Comparison of ENCODE assay signal across 2 cellular contexts in the genomic region with DNA sequence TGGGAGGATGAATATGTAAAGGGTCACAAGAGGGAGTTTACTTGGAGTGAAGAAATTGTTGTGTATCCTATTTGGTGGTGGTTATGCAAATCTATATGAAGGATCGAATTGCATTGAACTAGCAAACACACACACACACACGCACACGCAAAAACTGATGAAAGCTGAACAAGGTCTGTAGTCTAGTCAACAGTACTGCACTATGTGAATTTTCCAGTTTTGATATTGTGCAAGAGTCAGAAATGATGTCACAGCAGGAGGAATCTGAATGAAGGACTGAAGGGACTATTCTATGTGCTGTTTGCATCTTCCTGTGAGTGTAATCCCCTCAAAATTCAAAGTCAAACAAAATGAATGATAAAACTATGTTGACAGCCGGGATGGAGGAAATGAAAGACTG.
TF ChIP-seq lines count a peak whose summit lies in the region.

No MANE protein-coding gene starts in this region.

TF ChIP-seq in HEK293, 187 proteins besides CTCF, POLR2A, EP300 and RAD21 (continued from another document):
- TF ChIP-seq, protein P1, sequence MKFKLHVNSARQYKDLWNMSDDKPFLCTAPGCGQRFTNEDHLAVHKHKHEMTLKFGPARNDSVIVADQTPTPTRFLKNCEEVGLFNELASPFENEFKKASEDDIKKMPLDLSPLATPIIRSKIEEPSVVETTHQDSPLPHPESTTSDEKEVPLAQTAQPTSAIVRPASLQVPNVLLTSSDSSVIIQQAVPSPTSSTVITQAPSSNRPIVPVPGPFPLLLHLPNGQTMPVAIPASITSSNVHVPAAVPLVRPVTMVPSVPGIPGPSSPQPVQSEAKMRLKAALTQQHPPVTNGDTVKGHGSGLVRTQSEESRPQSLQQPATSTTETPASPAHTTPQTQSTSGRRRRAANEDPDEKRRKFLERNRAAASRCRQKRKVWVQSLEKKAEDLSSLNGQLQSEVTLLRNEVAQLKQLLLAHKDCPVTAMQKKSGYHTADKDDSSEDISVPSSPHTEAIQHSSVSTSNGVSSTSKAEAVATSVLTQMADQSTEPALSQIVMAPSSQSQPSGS (tag by site-specific recombination; IDR thresholded peaks at IDR 0.05; ENCODE audit: low read depth), result 0 out of 2 replicates have a peak, but pooled peaks have one; percentile 5
- TF ChIP-seq ZBTB20 (tag by site-specific recombination; IDR thresholded peaks at IDR 0.05), result peak; percentile 79

TF ChIP-seq in GM23338, 12 proteins besides CTCF, POLR2A, EP300 and RAD21 (continued from another document):
- TF ChIP-seq, protein P2, sequence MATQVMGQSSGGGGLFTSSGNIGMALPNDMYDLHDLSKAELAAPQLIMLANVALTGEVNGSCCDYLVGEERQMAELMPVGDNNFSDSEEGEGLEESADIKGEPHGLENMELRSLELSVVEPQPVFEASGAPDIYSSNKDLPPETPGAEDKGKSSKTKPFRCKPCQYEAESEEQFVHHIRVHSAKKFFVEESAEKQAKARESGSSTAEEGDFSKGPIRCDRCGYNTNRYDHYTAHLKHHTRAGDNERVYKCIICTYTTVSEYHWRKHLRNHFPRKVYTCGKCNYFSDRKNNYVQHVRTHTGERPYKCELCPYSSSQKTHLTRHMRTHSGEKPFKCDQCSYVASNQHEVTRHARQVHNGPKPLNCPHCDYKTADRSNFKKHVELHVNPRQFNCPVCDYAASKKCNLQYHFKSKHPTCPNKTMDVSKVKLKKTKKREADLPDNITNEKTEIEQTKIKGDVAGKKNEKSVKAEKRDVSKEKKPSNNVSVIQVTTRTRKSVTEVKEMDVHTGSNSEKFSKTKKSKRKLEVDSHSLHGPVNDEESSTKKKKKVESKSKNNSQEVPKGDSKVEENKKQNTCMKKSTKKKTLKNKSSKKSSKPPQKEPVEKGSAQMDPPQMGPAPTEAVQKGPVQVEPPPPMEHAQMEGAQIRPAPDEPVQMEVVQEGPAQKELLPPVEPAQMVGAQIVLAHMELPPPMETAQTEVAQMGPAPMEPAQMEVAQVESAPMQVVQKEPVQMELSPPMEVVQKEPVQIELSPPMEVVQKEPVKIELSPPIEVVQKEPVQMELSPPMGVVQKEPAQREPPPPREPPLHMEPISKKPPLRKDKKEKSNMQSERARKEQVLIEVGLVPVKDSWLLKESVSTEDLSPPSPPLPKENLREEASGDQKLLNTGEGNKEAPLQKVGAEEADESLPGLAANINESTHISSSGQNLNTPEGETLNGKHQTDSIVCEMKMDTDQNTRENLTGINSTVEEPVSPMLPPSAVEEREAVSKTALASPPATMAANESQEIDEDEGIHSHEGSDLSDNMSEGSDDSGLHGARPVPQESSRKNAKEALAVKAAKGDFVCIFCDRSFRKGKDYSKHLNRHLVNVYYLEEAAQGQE (IDR thresholded peaks at IDR 0.05; ENCODE audit: unreplicated experiment), result no peak
- TF ChIP-seq ZNF114 (CRISPR knock-in tag; IDR thresholded peaks at IDR 0.05) (no peak), JUNB (IDR thresholded peaks at IDR 0.05; ENCODE audit: unreplicated experiment) (no peak)
- TF ChIP-seq, protein P3, sequence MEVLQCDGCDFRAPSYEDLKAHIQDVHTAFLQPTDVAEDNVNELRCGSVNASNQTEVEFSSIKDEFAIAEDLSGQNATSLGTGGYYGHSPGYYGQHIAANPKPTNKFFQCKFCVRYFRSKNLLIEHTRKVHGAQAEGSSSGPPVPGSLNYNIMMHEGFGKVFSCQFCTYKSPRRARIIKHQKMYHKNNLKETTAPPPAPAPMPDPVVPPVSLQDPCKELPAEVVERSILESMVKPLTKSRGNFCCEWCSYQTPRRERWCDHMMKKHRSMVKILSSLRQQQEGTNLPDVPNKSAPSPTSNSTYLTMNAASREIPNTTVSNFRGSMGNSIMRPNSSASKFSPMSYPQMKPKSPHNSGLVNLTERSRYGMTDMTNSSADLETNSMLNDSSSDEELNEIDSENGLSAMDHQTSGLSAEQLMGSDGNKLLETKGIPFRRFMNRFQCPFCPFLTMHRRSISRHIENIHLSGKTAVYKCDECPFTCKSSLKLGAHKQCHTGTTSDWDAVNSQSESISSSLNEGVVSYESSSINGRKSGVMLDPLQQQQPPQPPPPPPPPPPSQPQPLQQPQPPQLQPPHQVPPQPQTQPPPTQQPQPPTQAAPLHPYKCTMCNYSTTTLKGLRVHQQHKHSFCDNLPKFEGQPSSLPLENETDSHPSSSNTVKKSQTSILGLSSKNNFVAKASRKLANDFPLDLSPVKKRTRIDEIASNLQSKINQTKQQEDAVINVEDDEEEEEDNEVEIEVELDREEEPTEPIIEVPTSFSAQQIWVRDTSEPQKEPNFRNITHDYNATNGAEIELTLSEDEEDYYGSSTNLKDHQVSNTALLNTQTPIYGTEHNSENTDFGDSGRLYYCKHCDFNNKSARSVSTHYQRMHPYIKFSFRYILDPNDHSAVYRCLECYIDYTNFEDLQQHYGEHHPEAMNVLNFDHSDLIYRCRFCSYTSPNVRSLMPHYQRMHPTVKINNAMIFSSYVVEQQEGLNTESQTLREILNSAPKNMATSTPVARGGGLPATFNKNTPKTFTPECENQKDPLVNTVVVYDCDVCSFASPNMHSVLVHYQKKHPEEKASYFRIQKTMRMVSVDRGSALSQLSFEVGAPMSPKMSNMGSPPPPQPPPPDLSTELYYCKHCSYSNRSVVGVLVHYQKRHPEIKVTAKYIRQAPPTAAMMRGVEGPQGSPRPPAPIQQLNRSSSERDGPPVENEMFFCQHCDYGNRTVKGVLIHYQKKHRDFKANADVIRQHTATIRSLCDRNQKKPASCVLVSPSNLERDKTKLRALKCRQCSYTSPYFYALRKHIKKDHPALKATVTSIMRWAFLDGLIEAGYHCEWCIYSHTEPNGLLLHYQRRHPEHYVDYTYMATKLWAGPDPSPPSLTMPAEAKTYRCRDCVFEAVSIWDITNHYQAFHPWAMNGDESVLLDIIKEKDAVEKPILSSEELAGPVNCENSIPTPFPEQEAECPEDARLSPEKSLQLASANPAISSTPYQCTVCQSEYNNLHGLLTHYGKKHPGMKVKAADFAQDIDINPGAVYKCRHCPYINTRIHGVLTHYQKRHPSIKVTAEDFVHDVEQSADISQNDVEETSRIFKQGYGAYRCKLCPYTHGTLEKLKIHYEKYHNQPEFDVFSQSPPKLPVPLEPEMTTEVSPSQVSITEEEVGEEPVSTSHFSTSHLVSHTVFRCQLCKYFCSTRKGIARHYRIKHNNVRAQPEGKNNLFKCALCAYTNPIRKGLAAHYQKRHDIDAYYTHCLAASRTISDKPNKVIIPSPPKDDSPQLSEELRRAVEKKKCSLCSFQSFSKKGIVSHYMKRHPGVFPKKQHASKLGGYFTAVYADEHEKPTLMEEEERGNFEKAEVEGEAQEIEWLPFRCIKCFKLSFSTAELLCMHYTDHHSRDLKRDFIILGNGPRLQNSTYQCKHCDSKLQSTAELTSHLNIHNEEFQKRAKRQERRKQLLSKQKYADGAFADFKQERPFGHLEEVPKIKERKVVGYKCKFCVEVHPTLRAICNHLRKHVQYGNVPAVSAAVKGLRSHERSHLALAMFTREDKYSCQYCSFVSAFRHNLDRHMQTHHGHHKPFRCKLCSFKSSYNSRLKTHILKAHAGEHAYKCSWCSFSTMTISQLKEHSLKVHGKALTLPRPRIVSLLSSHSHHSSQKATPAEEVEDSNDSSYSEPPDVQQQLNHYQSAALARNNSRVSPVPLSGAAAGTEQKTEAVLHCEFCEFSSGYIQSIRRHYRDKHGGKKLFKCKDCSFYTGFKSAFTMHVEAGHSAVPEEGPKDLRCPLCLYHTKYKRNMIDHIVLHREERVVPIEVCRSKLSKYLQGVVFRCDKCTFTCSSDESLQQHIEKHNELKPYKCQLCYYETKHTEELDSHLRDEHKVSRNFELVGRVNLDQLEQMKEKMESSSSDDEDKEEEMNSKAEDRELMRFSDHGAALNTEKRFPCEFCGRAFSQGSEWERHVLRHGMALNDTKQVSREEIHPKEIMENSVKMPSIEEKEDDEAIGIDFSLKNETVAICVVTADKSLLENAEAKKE (CRISPR knock-in tag; IDR thresholded peaks at IDR 0.05), result no peak
TF ChIP-seq in GM23338: peak in this region for 0.
